2 cellular contexts compared by ENCODE assay signal in the genomic region with DNA sequence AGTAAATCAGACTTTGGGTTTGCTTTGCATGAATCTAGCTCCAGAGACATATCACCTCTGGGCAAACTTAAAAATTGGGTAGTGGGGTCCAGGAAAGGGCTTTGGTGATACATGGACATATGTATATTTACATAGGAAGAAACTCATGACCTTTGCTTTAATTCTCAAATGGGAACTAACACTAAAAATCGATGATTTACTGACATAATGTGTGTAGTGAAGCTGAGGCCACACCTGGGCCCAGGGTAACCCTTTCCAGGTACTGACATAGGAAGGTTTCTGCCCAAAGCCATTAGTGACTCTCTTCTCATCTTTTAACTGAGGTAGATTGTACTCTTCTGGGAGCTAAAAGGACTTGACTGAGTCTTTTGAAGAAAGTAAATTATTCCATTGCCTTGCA.
TF ChIP-seq lines count a peak whose summit lies in the region.

No MANE protein-coding gene starts in this region.

TF ChIP-seq in IMR-90, 13 proteins besides CTCF, POLR2A, EP300 and RAD21:
- TF ChIP-seq, protein P1, sequence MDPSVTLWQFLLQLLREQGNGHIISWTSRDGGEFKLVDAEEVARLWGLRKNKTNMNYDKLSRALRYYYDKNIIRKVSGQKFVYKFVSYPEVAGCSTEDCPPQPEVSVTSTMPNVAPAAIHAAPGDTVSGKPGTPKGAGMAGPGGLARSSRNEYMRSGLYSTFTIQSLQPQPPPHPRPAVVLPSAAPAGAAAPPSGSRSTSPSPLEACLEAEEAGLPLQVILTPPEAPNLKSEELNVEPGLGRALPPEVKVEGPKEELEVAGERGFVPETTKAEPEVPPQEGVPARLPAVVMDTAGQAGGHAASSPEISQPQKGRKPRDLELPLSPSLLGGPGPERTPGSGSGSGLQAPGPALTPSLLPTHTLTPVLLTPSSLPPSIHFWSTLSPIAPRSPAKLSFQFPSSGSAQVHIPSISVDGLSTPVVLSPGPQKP (IDR thresholded peaks at IDR 0.05; ENCODE audit: borderline replicate concordance, low read depth, low read length): no peak

TF ChIP-seq in WTC11, 78 proteins besides CTCF, POLR2A, EP300 and RAD21:
- TF ChIP-seq, protein P2, sequence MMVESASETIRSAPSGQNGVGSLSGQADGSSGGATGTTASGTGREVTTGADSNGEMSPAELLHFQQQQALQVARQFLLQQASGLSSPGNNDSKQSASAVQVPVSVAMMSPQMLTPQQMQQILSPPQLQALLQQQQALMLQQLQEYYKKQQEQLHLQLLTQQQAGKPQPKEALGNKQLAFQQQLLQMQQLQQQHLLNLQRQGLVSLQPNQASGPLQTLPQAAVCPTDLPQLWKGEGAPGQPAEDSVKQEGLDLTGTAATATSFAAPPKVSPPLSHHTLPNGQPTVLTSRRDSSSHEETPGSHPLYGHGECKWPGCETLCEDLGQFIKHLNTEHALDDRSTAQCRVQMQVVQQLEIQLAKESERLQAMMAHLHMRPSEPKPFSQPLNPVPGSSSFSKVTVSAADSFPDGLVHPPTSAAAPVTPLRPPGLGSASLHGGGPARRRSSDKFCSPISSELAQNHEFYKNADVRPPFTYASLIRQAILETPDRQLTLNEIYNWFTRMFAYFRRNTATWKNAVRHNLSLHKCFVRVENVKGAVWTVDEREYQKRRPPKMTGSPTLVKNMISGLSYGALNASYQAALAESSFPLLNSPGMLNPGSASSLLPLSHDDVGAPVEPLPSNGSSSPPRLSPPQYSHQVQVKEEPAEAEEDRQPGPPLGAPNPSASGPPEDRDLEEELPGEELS (CRISPR knock-in tag; IDR thresholded peaks at IDR 0.05): no peak
- TF ChIP-seq ETV6 (CRISPR knock-in tag; IDR thresholded peaks at IDR 0.05) (no peak), IRF2 (CRISPR knock-in tag; IDR thresholded peaks at IDR 0.05; ENCODE audit: borderline replicate concordance, low read depth) (no peak), SP1 (CRISPR knock-in tag; conservative IDR thresholded peaks at IDR 0.05) (no peak), SOX15 (CRISPR knock-in tag; IDR thresholded peaks at IDR 0.05) (no peak)
- TF ChIP-seq, protein P3, sequence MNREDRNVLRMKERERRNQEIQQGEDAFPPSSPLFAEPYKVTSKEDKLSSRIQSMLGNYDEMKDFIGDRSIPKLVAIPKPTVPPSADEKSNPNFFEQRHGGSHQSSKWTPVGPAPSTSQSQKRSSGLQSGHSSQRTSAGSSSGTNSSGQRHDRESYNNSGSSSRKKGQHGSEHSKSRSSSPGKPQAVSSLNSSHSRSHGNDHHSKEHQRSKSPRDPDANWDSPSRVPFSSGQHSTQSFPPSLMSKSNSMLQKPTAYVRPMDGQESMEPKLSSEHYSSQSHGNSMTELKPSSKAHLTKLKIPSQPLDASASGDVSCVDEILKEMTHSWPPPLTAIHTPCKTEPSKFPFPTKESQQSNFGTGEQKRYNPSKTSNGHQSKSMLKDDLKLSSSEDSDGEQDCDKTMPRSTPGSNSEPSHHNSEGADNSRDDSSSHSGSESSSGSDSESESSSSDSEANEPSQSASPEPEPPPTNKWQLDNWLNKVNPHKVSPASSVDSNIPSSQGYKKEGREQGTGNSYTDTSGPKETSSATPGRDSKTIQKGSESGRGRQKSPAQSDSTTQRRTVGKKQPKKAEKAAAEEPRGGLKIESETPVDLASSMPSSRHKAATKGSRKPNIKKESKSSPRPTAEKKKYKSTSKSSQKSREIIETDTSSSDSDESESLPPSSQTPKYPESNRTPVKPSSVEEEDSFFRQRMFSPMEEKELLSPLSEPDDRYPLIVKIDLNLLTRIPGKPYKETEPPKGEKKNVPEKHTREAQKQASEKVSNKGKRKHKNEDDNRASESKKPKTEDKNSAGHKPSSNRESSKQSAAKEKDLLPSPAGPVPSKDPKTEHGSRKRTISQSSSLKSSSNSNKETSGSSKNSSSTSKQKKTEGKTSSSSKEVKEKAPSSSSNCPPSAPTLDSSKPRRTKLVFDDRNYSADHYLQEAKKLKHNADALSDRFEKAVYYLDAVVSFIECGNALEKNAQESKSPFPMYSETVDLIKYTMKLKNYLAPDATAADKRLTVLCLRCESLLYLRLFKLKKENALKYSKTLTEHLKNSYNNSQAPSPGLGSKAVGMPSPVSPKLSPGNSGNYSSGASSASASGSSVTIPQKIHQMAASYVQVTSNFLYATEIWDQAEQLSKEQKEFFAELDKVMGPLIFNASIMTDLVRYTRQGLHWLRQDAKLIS (CRISPR knock-in tag; IDR thresholded peaks at IDR 0.05; ENCODE audit: borderline replicate concordance): no peak
- TF ChIP-seq, protein P4, sequence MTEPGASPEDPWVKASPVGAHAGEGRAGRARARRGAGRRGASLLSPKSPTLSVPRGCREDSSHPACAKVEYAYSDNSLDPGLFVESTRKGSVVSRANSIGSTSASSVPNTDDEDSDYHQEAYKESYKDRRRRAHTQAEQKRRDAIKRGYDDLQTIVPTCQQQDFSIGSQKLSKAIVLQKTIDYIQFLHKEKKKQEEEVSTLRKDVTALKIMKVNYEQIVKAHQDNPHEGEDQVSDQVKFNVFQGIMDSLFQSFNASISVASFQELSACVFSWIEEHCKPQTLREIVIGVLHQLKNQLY (CRISPR knock-in tag; IDR thresholded peaks at IDR 0.05): no peak
